In the genomic region with DNA sequence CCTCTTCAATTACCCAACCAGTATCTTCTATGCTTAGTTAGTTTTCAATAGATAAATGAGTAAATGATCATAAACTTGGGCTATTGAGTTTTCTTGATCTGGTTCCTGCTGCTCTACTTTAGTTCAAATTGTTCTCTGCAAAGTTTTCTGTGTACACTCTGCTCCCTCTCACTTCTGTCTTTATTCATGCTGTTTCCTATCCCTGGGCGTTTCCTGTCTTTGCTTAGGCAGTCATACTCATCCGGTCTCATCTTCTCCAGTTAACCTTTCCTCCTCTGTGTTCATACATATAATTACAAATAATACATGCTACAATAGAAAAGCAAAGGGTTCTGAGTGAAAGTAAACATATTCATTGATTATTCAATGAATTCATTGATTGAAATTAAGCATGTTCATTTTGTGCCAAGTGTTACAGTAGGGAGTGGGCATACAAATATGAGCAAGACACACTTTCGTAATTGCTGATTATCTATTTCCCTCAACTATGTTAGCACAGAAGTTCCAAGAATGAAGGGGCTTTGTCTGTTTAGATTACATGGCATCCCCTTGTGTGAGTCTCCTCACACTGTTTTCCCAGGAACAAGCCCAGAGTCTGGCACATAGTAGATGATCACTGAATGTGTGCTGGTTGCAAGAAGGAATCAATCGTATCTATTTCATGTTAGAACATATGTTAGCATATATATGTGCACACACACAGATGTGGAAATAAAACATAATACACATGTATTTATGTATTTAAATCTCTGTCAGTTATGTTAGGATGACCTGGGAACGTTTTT, we compare ENCODE assay signal across 9 cellular contexts. TPM values are rescaled to one million over a fixed set of nuclear protein-coding genes. Genes with fewer than 3 reads are reported as not detected.
DNase-seq lines count a peak whose midpoint lies in the region; ATAC-seq and TF ChIP-seq lines count a peak whose summit lies in the region.
"Had no signal": no experiment of that assay in that cellular context is flagged by ENCODE, and none has a peak within 500 bp of the region (broad histone marks: within the 10 kb centered on the region; RNA-seq: fewer than 3 reads in every experiment).

No MANE protein-coding gene starts in this region.

- H3F3A ChIP-seq in neural cell (ENCODE audit: insufficient read depth, low read length, poor library complexity, severe bottlenecking): no peaks in the 10 kb centered on the region

- no peaks in the 10 kb centered on the region for H3K27me3 Mint-ChIP-seq in activated naive CD8-positive, alpha-beta T cell treated with anti-CD3 and anti-CD28 coated beads for 36 hours

- peak overlapping the region; percentile 91 for H3K27ac ChIP-seq in neural cell (ENCODE audit: low read length)

- TF ChIP-seq RAD21 in neural cell (conservative IDR thresholded peaks at IDR 0.05): no peak

- no peaks in the 10 kb centered on the region for H3K9me3 ChIP-seq in neural cell (ENCODE audit: low read length)

- no peaks in the 10 kb centered on the region for H3K9me2 ChIP-seq in neural cell (ENCODE audit: insufficient read depth, low read length)

- peak; percentile 34 for ATAC-seq in GM18517 (IDR thresholded peaks at IDR 0.05; ENCODE audit: unreplicated experiment)
- peak; percentile 36 for ATAC-seq in HG03460 (IDR thresholded peaks at IDR 0.05; ENCODE audit: unreplicated experiment)
- ATAC-seq in HG02970 (IDR thresholded peaks at IDR 0.05; ENCODE audit: low FRiP score, unreplicated experiment): no peak

- H3K36me3 Mint-ChIP-seq in activated naive CD8-positive, alpha-beta T cell treated with anti-CD3 and anti-CD28 coated beads for 36 hours: peaks cover 7% of the 10 kb centered on the region

- H3K4me3 Mint-ChIP-seq in activated naive CD8-positive, alpha-beta T cell treated with anti-CD3 and anti-CD28 coated beads for 36 hours: peak overlapping the region; percentile 92

- peak overlapping the region; percentile 51 for H3K4me2 ChIP-seq in neural cell (ENCODE audit: low read length)

- H4K20me1 ChIP-seq in neural cell (ENCODE audit: insufficient read depth): no peaks in the 10 kb centered on the region

- TF ChIP-seq CTCF in neural cell (IDR thresholded peaks at IDR 0.05; ENCODE audit: poor library complexity, severe bottlenecking): no peak

- H3K36me3 ChIP-seq in neural cell (ENCODE audit: insufficient read depth, low read length): no peaks in the 10 kb centered on the region

- no peak overlapping the region for H2AFZ ChIP-seq in neural cell (ENCODE audit: low read depth, low read length)

- peak overlapping the region; percentile 94 for H3K9ac ChIP-seq in neural cell (ENCODE audit: low read length)

- no peaks in the 10 kb centered on the region for H3K9me3 Mint-ChIP-seq in activated naive CD8-positive, alpha-beta T cell treated with anti-CD3 and anti-CD28 coated beads for 36 hours

- peak overlapping the region; percentile 97 for H3K27ac Mint-ChIP-seq in activated naive CD8-positive, alpha-beta T cell treated with anti-CD3 and anti-CD28 coated beads for 36 hours

- no peak for TF ChIP-seq EP300 in neural cell (conservative IDR thresholded peaks at IDR 0.05; ENCODE audit: poor library complexity, severe bottlenecking)

- no peak for DNase-seq in activated naive CD8-positive, alpha-beta T cell treated with anti-CD3 and anti-CD28 coated beads for 36 hours
- no peak for DNase-seq in NK-92 treated with Interleukin-12 subunit alpha and Interleukin-12 subunit beta, amount 100 ng/mL, for 24 hours (lab: John Stamatoyannopoulos, UW)
- DNase-seq in NCI-H2081 treated with DMSO at 0.1 percent for 48 hours (lab: John Stamatoyannopoulos, UW): no peak
- DNase-seq in NCI-H1694 treated with DMSO at 0.1 percent for 48 hours (lab: John Stamatoyannopoulos, UW): no peak
- DNase-seq: NCI-H1436 had no signal

- peaks cover 14% of the 10 kb centered on the region for H3K4me1 Mint-ChIP-seq in activated naive CD8-positive, alpha-beta T cell treated with anti-CD3 and anti-CD28 coated beads for 36 hours

- H3K79me2 ChIP-seq in neural cell (replicated peaks; ENCODE audit: insufficient read depth, low read length): peaks cover 17% of the 10 kb centered on the region

- no peaks in the 10 kb centered on the region for H3K27me3 ChIP-seq in neural cell (ENCODE audit: insufficient read depth, low read depth, low read length)

- peak overlapping the region; percentile 88 for H3K4me3 ChIP-seq in neural cell (ENCODE audit: low read length)

TF ChIP-seq in neural cell, 6 proteins besides CTCF, POLR2A, EP300 and RAD21:
- TF ChIP-seq MXI1 (conservative IDR thresholded peaks at IDR 0.05; ENCODE audit: poor library complexity, severe bottlenecking) (no peak), EZH2 (IDR thresholded peaks at IDR 0.05; ENCODE audit: borderline replicate concordance, insufficient read depth, low read length, poor library complexity, severe bottlenecking) (no peak), SMC3 (conservative IDR thresholded peaks at IDR 0.05; ENCODE audit: poor library complexity) (no peak), POLR2AphosphoS5 (IDR thresholded peaks at IDR 0.05) (no peak), TAF1 (IDR thresholded peaks at IDR 0.05; ENCODE audit: low read depth) (no peak)
- TF ChIP-seq, protein P1, sequence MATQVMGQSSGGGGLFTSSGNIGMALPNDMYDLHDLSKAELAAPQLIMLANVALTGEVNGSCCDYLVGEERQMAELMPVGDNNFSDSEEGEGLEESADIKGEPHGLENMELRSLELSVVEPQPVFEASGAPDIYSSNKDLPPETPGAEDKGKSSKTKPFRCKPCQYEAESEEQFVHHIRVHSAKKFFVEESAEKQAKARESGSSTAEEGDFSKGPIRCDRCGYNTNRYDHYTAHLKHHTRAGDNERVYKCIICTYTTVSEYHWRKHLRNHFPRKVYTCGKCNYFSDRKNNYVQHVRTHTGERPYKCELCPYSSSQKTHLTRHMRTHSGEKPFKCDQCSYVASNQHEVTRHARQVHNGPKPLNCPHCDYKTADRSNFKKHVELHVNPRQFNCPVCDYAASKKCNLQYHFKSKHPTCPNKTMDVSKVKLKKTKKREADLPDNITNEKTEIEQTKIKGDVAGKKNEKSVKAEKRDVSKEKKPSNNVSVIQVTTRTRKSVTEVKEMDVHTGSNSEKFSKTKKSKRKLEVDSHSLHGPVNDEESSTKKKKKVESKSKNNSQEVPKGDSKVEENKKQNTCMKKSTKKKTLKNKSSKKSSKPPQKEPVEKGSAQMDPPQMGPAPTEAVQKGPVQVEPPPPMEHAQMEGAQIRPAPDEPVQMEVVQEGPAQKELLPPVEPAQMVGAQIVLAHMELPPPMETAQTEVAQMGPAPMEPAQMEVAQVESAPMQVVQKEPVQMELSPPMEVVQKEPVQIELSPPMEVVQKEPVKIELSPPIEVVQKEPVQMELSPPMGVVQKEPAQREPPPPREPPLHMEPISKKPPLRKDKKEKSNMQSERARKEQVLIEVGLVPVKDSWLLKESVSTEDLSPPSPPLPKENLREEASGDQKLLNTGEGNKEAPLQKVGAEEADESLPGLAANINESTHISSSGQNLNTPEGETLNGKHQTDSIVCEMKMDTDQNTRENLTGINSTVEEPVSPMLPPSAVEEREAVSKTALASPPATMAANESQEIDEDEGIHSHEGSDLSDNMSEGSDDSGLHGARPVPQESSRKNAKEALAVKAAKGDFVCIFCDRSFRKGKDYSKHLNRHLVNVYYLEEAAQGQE (IDR thresholded peaks at IDR 0.05; ENCODE audit: borderline replicate concordance): no peak

RNA-seq across cellular contexts. Expression of a gene that starts 1.1 kb away (rescaled TPM):
- 10 to 100 TPM; 13.1 to 13.2 TPM for total RNA-seq in activated naive CD8-positive, alpha-beta T cell treated with anti-CD3 and anti-CD28 coated beads for 36 hours
- polyA plus RNA-seq in neural cell: 26.2 and 27.4 TPM in 2 replicates
- 37.0 and 43.9 TPM in 2 replicates for polyA minus RNA-seq in neural cell

RNA-seq across cellular contexts. Expression of a gene that starts 46.9 kb away (rescaled TPM):
- total RNA-seq in activated naive CD8-positive, alpha-beta T cell treated with anti-CD3 and anti-CD28 coated beads for 36 hours: 10 to 100 TPM; 82.9 to 86.8 TPM
- polyA plus RNA-seq in neural cell: 321 and 369 TPM in 2 replicates
- polyA minus RNA-seq in neural cell: 186 and 199 TPM in 2 replicates
